ENCODE assay signal across 8 cellular contexts in genomic region chr3:184345678-184346144, GRCh38. TPM values are rescaled to one million over a fixed set of nuclear protein-coding genes. Genes with fewer than 3 reads are reported as not detected.
DNase-seq lines count a peak whose midpoint lies in the region; ATAC-seq and TF ChIP-seq lines count a peak whose summit lies in the region.

No MANE protein-coding gene starts in this region.

- CTCF ChIA-PET in activated CD8-positive, alpha-beta T cell treated with anti-CD3 and anti-CD28 coated beads for 36 hours (lab: Charles Lee): interaction anchor here (1.1 to 3.4 kb wide), 2 partner anchors 9 to 40 kb away, joined by 3 to 16 read pairs; no protein-coding TSS in a partner anchor

- no peaks in the 10 kb centered on the region for H3K36me3 ChIP-seq in cardiac muscle cell

- no peak overlapping the region for H3K27ac Mint-ChIP-seq in activated CD8-positive, alpha-beta T cell treated with anti-CD3 and anti-CD28 coated beads for 36 hours

- no peaks in the 10 kb centered on the region for H3K9me3 Mint-ChIP-seq in activated CD8-positive, alpha-beta T cell treated with anti-CD3 and anti-CD28 coated beads for 36 hours

- H3K4me3 Mint-ChIP-seq in activated CD8-positive, alpha-beta T cell treated with anti-CD3 and anti-CD28 coated beads for 36 hours: no peak overlapping the region

- no peaks in the 10 kb centered on the region for H3K36me3 Mint-ChIP-seq in activated CD8-positive, alpha-beta T cell treated with anti-CD3 and anti-CD28 coated beads for 36 hours (ENCODE audit: low read depth)

- intact Hi-C loops in activated CD8-positive, alpha-beta T cell treated with anti-CD3 and anti-CD28 coated beads for 36 hours (cut with micrococcal nuclease): no loop called here

- H3K4me3 ChIP-seq in cardiac muscle cell: no peak overlapping the region

- peaks cover 8% of the 10 kb centered on the region for H3K4me1 ChIP-seq in cardiac muscle cell (ENCODE audit: low read depth)

- H3K4me1 Mint-ChIP-seq in activated CD8-positive, alpha-beta T cell treated with anti-CD3 and anti-CD28 coated beads for 36 hours (ENCODE audit: low read depth): peaks cover under 1% of the 10 kb centered on the region

- POLR2A ChIA-PET in activated CD8-positive, alpha-beta T cell treated with anti-CD3 and anti-CD28 coated beads for 36 hours (lab: Charles Lee): interaction anchor here (0.9 to 1.7 kb wide), 3 partner anchors 9 to 20 kb away, joined by 3 to 10 read pairs (median 5); partner anchors contain the start of genes CLCN2, FAM131A and POLR2H

- peak overlapping the region; percentile 41 for H3K27ac ChIP-seq in cardiac muscle cell

- peak; percentile 57 for ATAC-seq in GM21619 (IDR thresholded peaks at IDR 0.05; ENCODE audit: unreplicated experiment)
- peak; percentile 55 for ATAC-seq in activated CD8-positive, alpha-beta T cell treated with anti-CD3 and anti-CD28 coated beads for 36 hours
- no peak for ATAC-seq in HG03280 (IDR thresholded peaks at IDR 0.05; ENCODE audit: unreplicated experiment)
- no peak for ATAC-seq in GM19455 (IDR thresholded peaks at IDR 0.05; ENCODE audit: unreplicated experiment)

- TF ChIP-seq CTCF in activated CD8-positive, alpha-beta T cell treated with anti-CD3 and anti-CD28 coated beads for 36 hours (IDR thresholded peaks at IDR 0.05): no peak
- TF ChIP-seq CTCF in cardiac muscle cell (IDR thresholded peaks at IDR 0.05; ENCODE audit: low read depth, low read length): peak; percentile 57

- peak; percentile 65 to 87 for DNase-seq in AML-193 (lab: John Stamatoyannopoulos, UW)
- peak; percentile 26 for DNase-seq in NCI-H2171 treated with DMSO at 0.1 percent for 48 hours (lab: John Stamatoyannopoulos, UW)
- DNase-seq in activated CD8-positive, alpha-beta T cell treated with anti-CD3 and anti-CD28 coated beads for 36 hours: no peak
- DNase-seq in cardiac muscle cell (ENCODE audit: low read depth in 1 of 2, low spot score in 1 of 2): peak; percentile 61 to 71
- DNase-seq in putamen (ENCODE audit: low spot score): peak; percentile 90

- H3K27me3 Mint-ChIP-seq in activated CD8-positive, alpha-beta T cell treated with anti-CD3 and anti-CD28 coated beads for 36 hours: no peaks in the 10 kb centered on the region

- H3K9me3 ChIP-seq in cardiac muscle cell (ENCODE audit: low read depth): no peaks in the 10 kb centered on the region

- no peaks in the 10 kb centered on the region for H3K27me3 ChIP-seq in cardiac muscle cell

RNA-seq across cellular contexts. Expression of gene FAM131A, which starts 8.3 kb away (rescaled TPM):
- 1 to 10 TPM; 4.0 to 5.5 TPM for total RNA-seq in activated CD8-positive, alpha-beta T cell treated with anti-CD3 and anti-CD28 coated beads for 36 hours
- total RNA-seq in cardiac muscle cell: 22.1 and 34.3 TPM in 2 replicates
- polyA plus RNA-seq in cardiac muscle cell: 9.6 and 16.0 TPM in 2 replicates

RNA-seq across cellular contexts. Expression of gene CLCN2, which starts 15.7 kb away (rescaled TPM):
- total RNA-seq in activated CD8-positive, alpha-beta T cell treated with anti-CD3 and anti-CD28 coated beads for 36 hours: 1 to 10 TPM; 4.0 to 4.2 TPM
- 13.1 and 18.4 TPM in 2 replicates for total RNA-seq in cardiac muscle cell
- polyA plus RNA-seq in cardiac muscle cell: 10.3 and 12.3 TPM in 2 replicates

RNA-seq across cellular contexts. Expression of gene POLR2H, which starts 15.8 kb away (rescaled TPM):
- 100 to 1,000 TPM; 166 to 169 TPM for total RNA-seq in activated CD8-positive, alpha-beta T cell treated with anti-CD3 and anti-CD28 coated beads for 36 hours
- total RNA-seq in cardiac muscle cell: 112 and 122 TPM in 2 replicates
- polyA plus RNA-seq in cardiac muscle cell: 96.2 and 107 TPM in 2 replicates

RNA-seq across cellular contexts. Expression of gene EIF4G1, which starts 31.3 kb away (rescaled TPM):
- 100 to 1,000 TPM; 429 to 437 TPM for total RNA-seq in activated CD8-positive, alpha-beta T cell treated with anti-CD3 and anti-CD28 coated beads for 36 hours
- total RNA-seq in cardiac muscle cell: 269 and 275 TPM in 2 replicates
- 166 and 184 TPM in 2 replicates for polyA plus RNA-seq in cardiac muscle cell

RNA-seq across cellular contexts. Expression of gene THPO, which starts 32.3 kb away (rescaled TPM):
- total RNA-seq in activated CD8-positive, alpha-beta T cell treated with anti-CD3 and anti-CD28 coated beads for 36 hours: not detected
- total RNA-seq in cardiac muscle cell: 3.0 and 3.1 TPM in 2 replicates
- 3.1 and 3.5 TPM in 2 replicates for polyA plus RNA-seq in cardiac muscle cell

Comparison
In these comparisons a context has a peak if more than half of its experiments do, and no peak if none do; other contexts are left out.
1. ATAC-seq: peak in GM21619 (single experiment) and activated CD8-positive, alpha-beta T cell treated with anti-CD3 and anti-CD28 coated beads for 36 hours (single experiment); none in HG03280 (single experiment) and GM19455 (single experiment).